Comparison of ENCODE assay signal across 22 cellular contexts in genomic region chr18:38751211-38751610, GRCh38.
"Had no signal": no experiment of that assay in that cellular context is flagged by ENCODE, and none has a peak within 500 bp of the region (broad histone marks: within the 10 kb centered on the region; RNA-seq: fewer than 3 reads in every experiment).

No MANE protein-coding gene starts in this region.

- H3K27me3 ChIP-seq: cardiac muscle cell, hepatocyte, left lung, neutrophil, pancreas, transverse colon, uterus had no signal

- H3K4me1 Mint-ChIP-seq: activated naive CD8-positive, alpha-beta T cell treated with anti-CD3 and anti-CD28 coated beads, Interleukin-2, amount 10 ng/mL, durations not matched to agents 7 days and 5 days; immature natural killer cell had no signal

- H3K27ac Mint-ChIP-seq: activated naive CD8-positive, alpha-beta T cell treated with anti-CD3 and anti-CD28 coated beads, Interleukin-2, amount 10 ng/mL, durations not matched to agents 7 days and 5 days; activated T-helper 2 cell treated with anti-CD3 and anti-CD28 coated beads, Interferon-gamma antibody, Interleukin-2, Interleukin-4, amounts not matched to agents 10 μg/mL and 5 μg/mL and 100 μg/mL, durations not matched to agents 14 hours and 24 hours and 36 hours; dendritic cell treated with granulocyte-macrophage colony-stimulating factor and Interleukin-4, amounts not matched to agents 40 ng/mL and 50 ng/mL, for 4 days; immature natural killer cell; natural killer cell treated with Interleukin-12 subunit alpha and Interleukin-12 subunit beta and Interleukin-15 and Interleukin-18, amount 100 ng/mL, for 72 hours; stimulated activated naive CD8-positive, alpha-beta T cell treated with anti-CD3 and anti-CD28 coated beads, Interleukin-15, Interleukin-2, amounts not matched to agents 100 ng/mL and 50 ng/mL, for 24 hours had no signal

- H3K36me3 Mint-ChIP-seq: activated naive CD8-positive, alpha-beta T cell treated with anti-CD3 and anti-CD28 coated beads, Interleukin-2, amount 10 ng/mL, durations not matched to agents 7 days and 5 days had no signal

- H3K27ac ChIP-seq: cardiac muscle cell, hepatocyte, left lung, neutrophil, pancreas, psoas muscle, transverse colon, uterus, WERI-Rb-1 had no signal

- H3K36me3 ChIP-seq: cardiac muscle cell, left lung, neutrophil, pancreas, transverse colon, uterus, WERI-Rb-1 had no signal

- H3K9me3 ChIP-seq: left lung, neutrophil, pancreas, psoas muscle, transverse colon, uterus had no signal

- DNase-seq: activated naive CD4-positive, alpha-beta T cell; activated naive CD8-positive, alpha-beta T cell treated with anti-CD3 and anti-CD28 coated beads, Interleukin-2, amount 10 ng/mL, durations not matched to agents 7 days and 5 days; amniotic stem cell; effector CD8-positive, alpha-beta T cell; erythroblast; foreskin melanocyte; immature natural killer cell; left lung; pancreas; psoas muscle; right cardiac atrium; T-helper 1 cell; transverse colon; uterus; WERI-Rb-1 had no signal

- H3K27me3 Mint-ChIP-seq: activated naive CD8-positive, alpha-beta T cell treated with anti-CD3 and anti-CD28 coated beads, Interleukin-2, amount 10 ng/mL, durations not matched to agents 7 days and 5 days; dendritic cell treated with granulocyte-macrophage colony-stimulating factor and Interleukin-4, amounts not matched to agents 40 ng/mL and 50 ng/mL, for 4 days; natural killer cell treated with Interleukin-12 subunit alpha and Interleukin-12 subunit beta and Interleukin-15 and Interleukin-18, amount 100 ng/mL, for 72 hours had no signal

- H3K4me3 ChIP-seq: cardiac muscle cell, hepatocyte, left lung, pancreas, psoas muscle, transverse colon, uterus had no signal

- H3K9me3 Mint-ChIP-seq: activated naive CD8-positive, alpha-beta T cell treated with anti-CD3 and anti-CD28 coated beads, Interleukin-2, amount 10 ng/mL, durations not matched to agents 7 days and 5 days; activated T-helper 2 cell treated with anti-CD3 and anti-CD28 coated beads, Interferon-gamma antibody, Interleukin-2, Interleukin-4, amounts not matched to agents 10 μg/mL and 5 μg/mL and 100 μg/mL, durations not matched to agents 14 hours and 24 hours and 36 hours had no signal

- H3K4me1 ChIP-seq: left lung, pancreas, psoas muscle, transverse colon, uterus had no signal

- H3K4me3 Mint-ChIP-seq: activated naive CD8-positive, alpha-beta T cell treated with anti-CD3 and anti-CD28 coated beads, Interleukin-2, amount 10 ng/mL, durations not matched to agents 7 days and 5 days; dendritic cell treated with granulocyte-macrophage colony-stimulating factor and Interleukin-4, amounts not matched to agents 40 ng/mL and 50 ng/mL, for 4 days; immature natural killer cell; natural killer cell treated with Interleukin-12 subunit alpha and Interleukin-12 subunit beta and Interleukin-15 and Interleukin-18, amount 100 ng/mL, for 72 hours; stimulated activated naive CD8-positive, alpha-beta T cell treated with anti-CD3 and anti-CD28 coated beads, Interleukin-15, Interleukin-2, amounts not matched to agents 100 ng/mL and 50 ng/mL, for 24 hours had no signal

- ATAC-seq: left lung; natural killer cell treated with Interleukin-12 subunit alpha and Interleukin-12 subunit beta and Interleukin-15 and Interleukin-18, amount 100 ng/mL, for 72 hours; pancreas; psoas muscle; right cardiac atrium had no signal
